ENCODE assay signal across 30 cellular contexts in genomic region chr7:57412168-57412567, GRCh38. TPM values are rescaled to one million over a fixed set of nuclear protein-coding genes. Genes with fewer than 3 reads are reported as not detected.
DNase-seq lines count a peak whose midpoint lies in the region; FAIRE-seq and TF ChIP-seq lines count a peak whose summit lies in the region.
"Had no signal": no experiment of that assay in that cellular context is flagged by ENCODE, and none has a peak within 500 bp of the region (broad histone marks: within the 10 kb centered on the region; RNA-seq: fewer than 3 reads in every experiment).

No MANE protein-coding gene starts in this region.

- H3K4me1 ChIP-seq in kidney (ENCODE audit: control insufficient read depth in 1 of 2, insufficient read depth in 1 of 2, low read depth in 1 of 2, low read length in 2 of 2), result no peaks in the 10 kb centered on the region
- H3K4me1 ChIP-seq: BE2C, BLaER1 had no signal

- intact Hi-C loops in kidney (cut with DNase I), result loop anchor here (10.0 kb wide), 1 partner anchor 57 kb away; no protein-coding TSS in a partner anchor

- H3K4me3 ChIP-seq in coronary artery (no peak overlapping the region), kidney (ENCODE audit: low read length in 2 of 2) (no peak overlapping the region), MG63 (no peak overlapping the region)
- H3K4me3 ChIP-seq: BLaER1, GM12878 had no signal

- peak; percentile 62 for DNase-seq in coronary artery (ENCODE audit: low spot score)
- DNase-seq in kidney, result peak; percentile 35
- DNase-seq in NCI-H345 treated with DMSO at 0.1 percent for 48 hours (lab: John Stamatoyannopoulos, UW; ENCODE audit: unreplicated experiment), result no peak
- no peak for DNase-seq in MG63
- DNase-seq in SIG-M5 treated with dmso at 0.1 percent for 504 hours (lab: John Stamatoyannopoulos, UW; ENCODE audit: unreplicated experiment), result no peak
- DNase-seq: 8988T; ACHN; BE2C; C1 segment of cervical spinal cord; CD4-positive, alpha-beta memory T cell; CD4-positive, CD25-positive, alpha-beta regulatory T cell; CD8-positive, alpha-beta memory T cell; COR-L47; DMS 273 treated with DMSO at 0.1 percent for 48 hours; DMS153; DMS53; DMS79; DND-41; EL; GDM1 had no signal

- H3K9me3 ChIP-seq in kidney (ENCODE audit: control insufficient read depth in 1 of 2, low read length in 2 of 2) (no peaks in the 10 kb centered on the region), MG63 (no peaks in the 10 kb centered on the region)

- no peak for FAIRE-seq in kidney (lab: Jason Lieb, UNC)
- FAIRE-seq: A204.1, GM12878, GM12892, GM18507 had no signal

- no peak overlapping the region for H3K9ac ChIP-seq in kidney (ENCODE audit: low read length in 2 of 2)
- H3K9ac ChIP-seq: BLaER1 had no signal

- no peak for TF ChIP-seq CTCF in coronary artery (IDR thresholded peaks at IDR 0.05)
- TF ChIP-seq CTCF in kidney (IDR thresholded peaks at IDR 0.05; ENCODE audit: borderline replicate concordance, extremely low read depth, insufficient read depth), result no peak

- H3K36me3 ChIP-seq in kidney (ENCODE audit: control insufficient read depth in 1 of 2, insufficient read depth in 2 of 2, low read length in 2 of 2), result no peaks in the 10 kb centered on the region
- H3K36me3 ChIP-seq in MG63, result no peaks in the 10 kb centered on the region
- H3K36me3 ChIP-seq: BE2C, BLaER1 had no signal

- no peak overlapping the region for H3K27ac ChIP-seq in coronary artery
- H3K27ac ChIP-seq in kidney (ENCODE audit: low read depth in 2 of 2, low read length in 2 of 2), result no peak overlapping the region
- H3K27ac ChIP-seq: BLaER1 had no signal

- no peaks in the 10 kb centered on the region for H3K27me3 ChIP-seq in MG63
- H3K27me3 ChIP-seq: BE2C, BLaER1 had no signal

RNA-seq across cellular contexts. Expression of gene ZNF716, which starts 37.8 kb away (rescaled TPM):
- not detected for total RNA-seq in kidney
- not detected for polyA plus RNA-seq in kidney (ENCODE audit: insufficient read depth, low read depth, low replicate concordance)
- total RNA-seq in MG63 (2014; rRNA removed; shearing (Covaris generic); ENCODE audit: low replicate concordance), result not detected in 2 replicates
- total RNA-seq: A673; CD4-positive, alpha-beta memory T cell; CD4-positive, CD25-positive, alpha-beta regulatory T cell; CD8-positive, alpha-beta memory T cell; Daoy; G401; GM12878 had no signal
- polyA plus RNA-seq: AG04450; CD14-positive monocyte; CD4-positive, alpha-beta memory T cell; CD4-positive, CD25-positive, alpha-beta regulatory T cell; CD8-positive, alpha-beta memory T cell; GM12878 had no signal

Comparison
In these comparisons a context has a peak if more than half of its experiments do, and no peak if none do; other contexts are left out.
1. DNase-seq: peak in coronary artery (single experiment) and kidney (single experiment); none in NCI-H345 treated with DMSO at 0.1 percent for 48 hours (single experiment), MG63 (single experiment) and SIG-M5 treated with dmso at 0.1 percent for 504 hours (single experiment).